Comparison of ENCODE assay signal across 1 cellular context in genomic region chr17:48725005-48725293, GRCh38.
TF ChIP-seq lines count a peak whose summit lies in the region.

No MANE protein-coding gene starts in this region.

TF ChIP-seq in GM23338, 12 proteins besides CTCF, POLR2A, EP300 and RAD21 (continued from another document):
- TF ChIP-seq REST (IDR thresholded peaks at IDR 0.05; ENCODE audit: unreplicated experiment) (no peak), POLR2AphosphoS5 (IDR thresholded peaks at IDR 0.05; ENCODE audit: low read depth) (no peak), EZH2 (IDR thresholded peaks at IDR 0.05; ENCODE audit: low read depth, unreplicated experiment) (peak; percentile 91)
